ENCODE assay signal across 13 cellular contexts in the genomic region with DNA sequence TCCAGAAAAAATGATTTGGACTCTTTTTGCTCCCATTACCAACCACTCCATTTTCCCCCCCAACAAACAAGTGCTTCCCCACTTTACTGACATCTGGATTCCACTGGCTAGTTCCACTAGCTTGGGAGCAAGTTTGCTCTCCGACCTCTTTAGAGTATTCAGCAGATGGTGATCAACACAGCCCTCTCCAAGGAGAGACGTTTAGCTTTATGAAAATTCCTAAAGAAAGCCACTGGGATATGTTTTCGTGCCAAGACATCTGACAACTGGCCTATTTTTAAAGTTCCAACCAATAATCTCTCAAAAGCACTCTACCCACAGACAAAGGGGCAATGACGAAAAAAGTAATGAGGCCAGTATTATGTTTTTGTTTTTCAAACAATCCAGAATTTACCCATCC. TPM values are rescaled to one million over a fixed set of nuclear protein-coding genes. Genes with fewer than 3 reads are reported as not detected.
DNase-seq lines count a peak whose midpoint lies in the region; ATAC-seq and TF ChIP-seq lines count a peak whose summit lies in the region.
"Had no signal": no experiment of that assay in that cellular context is flagged by ENCODE, and none has a peak within 500 bp of the region (broad histone marks: within the 10 kb centered on the region; RNA-seq: fewer than 3 reads in every experiment).

No MANE protein-coding gene starts in this region.

- intact Hi-C loops in esophagus squamous epithelium (cut with DNase I), result no loop called here
- intact Hi-C loops in psoas muscle (cut with DNase I), result loop anchor here in 1 of 2 donors (5.0 kb wide), 2 partner anchors 37 to 52 kb away; no protein-coding TSS in a partner anchor

- in situ Hi-C loops in G401 (cut with HindIII; ENCODE audit: low sequenced_read_pairs), result no loop called here

- H3K36me3 ChIP-seq in esophagus squamous epithelium (no peaks in the 10 kb centered on the region), psoas muscle (ENCODE audit: insufficient read depth in 1 of 2, low read depth in 1 of 2) (no peaks in the 10 kb centered on the region)
- H3K36me3 ChIP-seq: breast epithelium had no signal

- TF ChIP-seq POLR2A in esophagus squamous epithelium (IDR thresholded peaks at IDR 0.05), result no peak

- ATAC-seq in stimulated activated naive CD8-positive, alpha-beta T cell treated with anti-CD3 and anti-CD28 coated beads, Interleukin-15, Interleukin-2, amounts not matched to agents 100 U/mL and 50 U/mL, for 24 hours, result no peak
- ATAC-seq in psoas muscle (no peak), GM19395 (IDR thresholded peaks at IDR 0.05; ENCODE audit: unreplicated experiment) (no peak)

- H3K9me3 Mint-ChIP-seq in stimulated activated naive CD8-positive, alpha-beta T cell treated with anti-CD3 and anti-CD28 coated beads, Interleukin-15, Interleukin-2, amounts not matched to agents 100 ng/mL and 50 ng/mL, for 24 hours, result no peaks in the 10 kb centered on the region

- H3K4me1 ChIP-seq in esophagus squamous epithelium (peaks cover 29 to 95% (median 50%) of the 10 kb centered on the region in 3 donors), psoas muscle (peaks cover 74% of the 10 kb centered on the region)

- H3K27me3 ChIP-seq in esophagus squamous epithelium (no peaks in the 10 kb centered on the region), psoas muscle (ENCODE audit: insufficient read depth in 3 of 3, low read length in 2 of 3) (no peaks in the 10 kb centered on the region)
- H3K27me3 ChIP-seq: breast epithelium had no signal

- no peak for TF ChIP-seq CTCF in esophagus squamous epithelium (IDR thresholded peaks at IDR 0.05)
- TF ChIP-seq CTCF in psoas muscle (IDR thresholded peaks at IDR 0.05), result no peak

- no peak for DNase-seq in stimulated activated naive CD8-positive, alpha-beta T cell treated with anti-CD3 and anti-CD28 coated beads, Interleukin-15, Interleukin-2, amounts not matched to agents 100 U/mL and 50 U/mL, for 24 hours
- no peak for DNase-seq in esophagus squamous epithelium (lab: John Stamatoyannopoulos, UW)
- no peak for DNase-seq in psoas muscle
- DNase-seq in G401 (ENCODE audit: low spot score), result no peak
- no peak for DNase-seq in SIG-M5 treated with dmso at 0.1 percent for 504 hours (lab: John Stamatoyannopoulos, UW; ENCODE audit: unreplicated experiment)
- no peak for DNase-seq in NCI-H774 (lab: John Stamatoyannopoulos, UW)
- DNase-seq: AML-193, GDM1, NCI-H1436 treated with DMSO at 0.1 percent for 48 hours, NCI-H510A treated with DMSO at 0.1 percent for 48 hours had no signal

- no peaks in the 10 kb centered on the region for H3K9me3 ChIP-seq in esophagus squamous epithelium
- no peaks in the 10 kb centered on the region for H3K9me3 ChIP-seq in psoas muscle
- H3K9me3 ChIP-seq: breast epithelium had no signal

- 69 to 81% methylated on average over 4 of the region's 4 CpGs for WGBS in esophagus squamous epithelium, 2 donors
- WGBS in psoas muscle, 3 donors, result 33 to 44% (median 34%) methylated on average over 4 of the region's 4 CpGs

- peak overlapping the region in 3 of 4 donors; percentile 74 to 87 (median 84) for H3K27ac ChIP-seq in esophagus squamous epithelium
- peak overlapping the region; percentile 11 for H3K27ac ChIP-seq in psoas muscle

- peak overlapping the region; percentile 98 for H3K27ac Mint-ChIP-seq in stimulated activated naive CD8-positive, alpha-beta T cell treated with anti-CD3 and anti-CD28 coated beads, Interleukin-15, Interleukin-2, amounts not matched to agents 100 ng/mL and 50 ng/mL, for 24 hours

- H3K4me3 ChIP-seq in esophagus squamous epithelium (no peak overlapping the region), psoas muscle (no peak overlapping the region)
- H3K4me3 ChIP-seq: breast epithelium had no signal

- H3K36me3 Mint-ChIP-seq in stimulated activated naive CD8-positive, alpha-beta T cell treated with anti-CD3 and anti-CD28 coated beads, Interleukin-15, Interleukin-2, amounts not matched to agents 100 ng/mL and 50 ng/mL, for 24 hours (ENCODE audit: low read depth), result peaks cover 47% of the 10 kb centered on the region

- peaks cover 100% of the 10 kb centered on the region for H3K4me1 Mint-ChIP-seq in stimulated activated naive CD8-positive, alpha-beta T cell treated with anti-CD3 and anti-CD28 coated beads, Interleukin-15, Interleukin-2, amounts not matched to agents 100 ng/mL and 50 ng/mL, for 24 hours (ENCODE audit: low read depth)

- peak overlapping the region; percentile 19 for H3K4me3 Mint-ChIP-seq in stimulated activated naive CD8-positive, alpha-beta T cell treated with anti-CD3 and anti-CD28 coated beads, Interleukin-15, Interleukin-2, amounts not matched to agents 100 ng/mL and 50 ng/mL, for 24 hours

- H3K27me3 Mint-ChIP-seq in stimulated activated naive CD8-positive, alpha-beta T cell treated with anti-CD3 and anti-CD28 coated beads, Interleukin-15, Interleukin-2, amounts not matched to agents 100 ng/mL and 50 ng/mL, for 24 hours, result no peaks in the 10 kb centered on the region

RNA-seq across cellular contexts. Expression of a gene that starts 50.2 kb away (rescaled TPM):
- total RNA-seq in esophagus squamous epithelium (10 to 100 TPM; 10.7 to 22.3 (median 15.9) TPM), psoas muscle (10 to 100 TPM in 3 of 4 donors, 1 to 10 TPM in 1; 7.7 to 14.1 (median 12.3) TPM)
- 1 to 10 TPM; 3.9 to 8.9 (median 8.4) TPM for polyA plus RNA-seq in psoas muscle
- total RNA-seq in G401 (2014; rRNA removed; shearing (Covaris generic)), result 11.4 and 15.2 TPM in 2 replicates
